Comparison of ENCODE assay signal across 33 cellular contexts in the genomic region with DNA sequence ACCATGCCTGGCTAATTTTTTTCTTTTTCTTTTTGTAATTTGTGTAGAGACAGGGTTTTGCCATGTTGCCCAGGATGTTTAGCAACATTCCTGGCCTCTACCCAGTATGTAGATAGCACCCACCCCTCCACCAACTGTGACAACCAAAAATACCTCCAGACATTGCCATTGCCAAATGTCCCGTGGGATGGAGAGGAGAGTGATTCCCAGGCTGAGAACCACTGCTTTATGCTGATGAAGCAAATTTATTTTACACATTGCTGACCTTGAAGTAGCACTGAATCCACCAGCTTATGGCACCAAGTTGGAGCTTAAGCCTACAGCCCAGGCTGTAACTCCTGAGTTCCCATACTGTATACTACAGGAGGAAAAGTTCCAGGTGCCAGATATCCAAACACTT. TPM values are rescaled to one million over a fixed set of nuclear protein-coding genes. Genes with fewer than 3 reads are reported as not detected.
"Had no signal": no experiment of that assay in that cellular context is flagged by ENCODE, and none has a peak within 500 bp of the region (broad histone marks: within the 10 kb centered on the region; RNA-seq: fewer than 3 reads in every experiment).

No MANE protein-coding gene starts in this region.

- DNase-seq: activated CD4-positive, alpha-beta memory T cell treated with anti-CD3 and anti-CD28 coated beads for 36 hours; activated CD4-positive, alpha-beta T cell treated with anti-CD3 and anti-CD28 coated beads for 36 hours; activated CD4-positive, alpha-beta T cell treated with anti-CD3 and anti-CD28 coated beads, Interleukin-2, amount 10 ng/mL, durations not matched to agents 24 days and 14 days; activated CD4-positive, CD25-positive, alpha-beta regulatory T cell; activated CD4-positive, CD25-positive, alpha-beta regulatory T cell treated with anti-CD3 and anti-CD28 coated beads, Interleukin-2, amount 50 U/mL, for 72 hours; activated CD8-positive, alpha-beta memory T cell treated with anti-CD3 and anti-CD28 coated beads, Interleukin-2, amount 10 ng/mL, durations not matched to agents 7 days and 5 days; activated CD8-positive, alpha-beta memory T cell treated with anti-CD3 and anti-CD28 coated beads, Interleukin-2, amount 50 U/mL, for 4 hours; activated CD8-positive, alpha-beta T cell treated with anti-CD3 and anti-CD28 coated beads, Interleukin-2, amount 10 ng/mL, durations not matched to agents 7 days and 5 days; activated effector memory CD4-positive, alpha-beta T cell treated with anti-CD3 and anti-CD28 coated beads, Interleukin-2, amount 50 U/mL, for 16 hours; activated naive CD4-positive, alpha-beta T cell treated with anti-CD3 and anti-CD28 coated beads for 36 hours; activated naive CD8-positive, alpha-beta T cell treated with anti-CD3 and anti-CD28 coated beads for 36 hours; activated naive CD8-positive, alpha-beta T cell treated with anti-CD3 and anti-CD28 coated beads, Interleukin-2, amount 50 U/mL, for 24 hours; activated T-cell treated with anti-CD3 and anti-CD28 coated beads, Interleukin-2, amount 50 U/mL, for 1 hour; activated T-cell treated with anti-CD3 and anti-CD28 coated beads, Interleukin-2, amount 50 U/mL, for 48 hours; adrenal gland; aorta; body of pancreas; central memory CD4-positive, alpha-beta T cell; cerebellar nuclear complex; colonic mucosa; effector CD8-positive, alpha-beta T cell; esophagus squamous epithelium; foreskin melanocyte; T-helper 2 cell had no signal

- H3K9me3 ChIP-seq: adrenal gland, body of pancreas, colonic mucosa, esophagus squamous epithelium, gastroesophageal sphincter had no signal

- H3K36me3 ChIP-seq: adrenal gland, colonic mucosa, esophagus squamous epithelium, gastroesophageal sphincter had no signal

- H3K27ac ChIP-seq: adrenal gland, body of pancreas, colonic mucosa, epithelial cell of prostate, esophagus squamous epithelium, gastroesophageal sphincter had no signal

- H3K27me3 ChIP-seq: adrenal gland, body of pancreas, colonic mucosa, esophagus squamous epithelium, gastroesophageal sphincter had no signal

- H3K4me3 ChIP-seq: adrenal gland, body of pancreas, colonic mucosa, esophagus squamous epithelium, gastroesophageal sphincter had no signal

- ATAC-seq: activated CD4-positive, alpha-beta T cell treated with anti-CD3 and anti-CD28 coated beads for 36 hours; activated CD8-positive, alpha-beta memory T cell treated with anti-CD3 and anti-CD28 coated beads, Interleukin-2, amount 10 ng/mL, durations not matched to agents 7 days and 5 days; activated CD8-positive, alpha-beta T cell treated with anti-CD3 and anti-CD28 coated beads, Interleukin-2, amount 10 ng/mL, durations not matched to agents 7 days and 5 days; activated naive CD8-positive, alpha-beta T cell treated with anti-CD3 and anti-CD28 coated beads, Interleukin-2, amount 50 U/mL, for 24 hours; body of pancreas; gastroesophageal sphincter had no signal

- H3K4me1 ChIP-seq: adrenal gland, body of pancreas, colonic mucosa, esophagus squamous epithelium, gastroesophageal sphincter had no signal

- FAIRE-seq: endometrium had no signal

RNA-seq across cellular contexts. Expression of gene GGTA1, which starts 58.5 kb away (rescaled TPM):
- total RNA-seq: activated CD4-positive, alpha-beta memory T cell treated with anti-CD3 and anti-CD28 coated beads for 36 hours; activated CD4-positive, alpha-beta T cell treated with anti-CD3 and anti-CD28 coated beads for 36 hours; activated CD4-positive, alpha-beta T cell treated with anti-CD3 and anti-CD28 coated beads, Interleukin-2, amount 10 ng/mL, durations not matched to agents 24 days and 14 days; activated CD8-positive, alpha-beta memory T cell treated with anti-CD3 and anti-CD28 coated beads for 36 hours; activated CD8-positive, alpha-beta T cell treated with anti-CD3 and anti-CD28 coated beads, Interleukin-2, amount 10 ng/mL, durations not matched to agents 7 days and 5 days; activated naive CD4-positive, alpha-beta T cell treated with anti-CD3 and anti-CD28 coated beads for 36 hours; activated naive CD8-positive, alpha-beta T cell treated with anti-CD3 and anti-CD28 coated beads for 36 hours; activated T-helper 2 cell treated with anti-CD3 and anti-CD28 coated beads, Interferon-gamma antibody, Interleukin-2, Interleukin-4, amounts not matched to agents 10 μg/mL and 5 μg/mL and 100 μg/mL, durations not matched to agents 14 hours and 24 hours and 36 hours; endothelial cell of umbilical vein; fibroblast of lung; fibroblast of villous mesenchyme; T-helper 1 cell treated with Interleukin-12 subunit alpha and Interleukin-12 subunit beta and Interleukin-4 antibody, amounts not matched to agents 30 ng/mL and 1 ng/mL, for 36 hours had no signal
- polyA plus RNA-seq: endothelial cell of umbilical vein, fibroblast of lung had no signal
